8 cellular contexts compared by ENCODE assay signal in the genomic region with DNA sequence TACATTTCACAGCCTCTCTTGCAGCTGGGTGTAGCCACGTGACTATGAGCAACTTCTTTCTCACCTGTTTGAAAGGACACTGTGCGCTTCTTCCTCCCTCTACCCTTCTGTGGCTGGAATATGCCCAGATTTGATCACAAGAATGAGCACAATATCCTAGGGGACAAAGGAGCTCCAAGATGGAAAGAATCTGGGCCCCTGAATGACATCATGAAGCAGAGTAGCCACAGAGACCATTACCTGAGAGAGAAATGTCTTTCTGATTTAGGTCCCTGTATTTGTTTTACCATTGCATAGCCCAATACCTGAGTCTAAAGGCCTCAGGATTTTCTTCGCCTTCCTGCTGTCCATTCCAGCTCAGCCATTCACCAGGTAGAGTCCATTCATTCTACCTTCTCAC. TPM values are rescaled to one million over a fixed set of nuclear protein-coding genes. Genes with fewer than 3 reads are reported as not detected.
"Had no signal": no experiment of that assay in that cellular context is flagged by ENCODE, and none has a peak within 500 bp of the region (broad histone marks: within the 10 kb centered on the region; RNA-seq: fewer than 3 reads in every experiment).

No MANE protein-coding gene starts in this region.

- H3K4me3 ChIP-seq: GM23338 had no signal

- H3K4me1 Mint-ChIP-seq: GM23338, H9, IgD-negative memory B cell had no signal

- H3K27ac Mint-ChIP-seq: GM23338, H9, IgD-negative memory B cell had no signal

- H3K4me3 Mint-ChIP-seq: GM23338, H9 had no signal

- H3K36me3 Mint-ChIP-seq: IgD-negative memory B cell had no signal

- H3K27ac ChIP-seq: KMS-11 had no signal

- DNase-seq: H9, HCEC 1CT, Karpas-422, KBM-7 had no signal

RNA-seq across cellular contexts. Expression of a gene that starts 15.4 kb away (rescaled TPM):
- total RNA-seq: GM23338 had no signal

RNA-seq across cellular contexts. Expression of a gene that starts 45.3 kb away (rescaled TPM):
- total RNA-seq: HT-29 had no signal
